In the genomic region with DNA sequence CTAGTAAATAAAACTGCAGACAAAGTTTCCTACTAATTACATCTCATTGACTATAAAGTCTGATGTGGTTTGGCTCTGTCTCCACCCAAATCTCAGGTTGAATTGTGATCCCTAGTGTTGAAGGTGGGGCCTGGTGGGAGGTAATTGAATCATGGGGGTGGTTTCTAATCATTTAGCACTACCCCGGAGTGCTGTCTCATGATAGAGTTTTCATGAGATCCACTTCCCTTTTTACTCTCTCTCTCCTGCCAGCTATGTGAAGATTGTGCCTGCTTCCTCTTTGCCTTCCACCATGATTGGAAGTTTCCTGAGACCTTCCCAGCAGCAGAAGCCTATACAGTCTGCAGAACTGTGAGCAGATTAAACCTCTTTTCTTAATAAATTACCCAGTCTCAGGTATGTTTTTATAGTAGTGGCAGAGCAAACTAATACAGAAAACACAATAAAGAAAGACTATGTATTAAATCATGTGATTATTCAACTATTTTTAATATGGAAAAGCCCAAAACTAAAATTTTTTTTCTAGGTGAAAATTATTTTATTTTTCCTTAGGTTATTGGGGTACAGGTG, we compare ENCODE assay signal across 12 cellular contexts.
"Had no signal": no experiment of that assay in that cellular context is flagged by ENCODE, and none has a peak within 500 bp of the region (broad histone marks: within the 10 kb centered on the region; RNA-seq: fewer than 3 reads in every experiment).

No MANE protein-coding gene starts in this region.

- H3K4me3 ChIP-seq: cardiac muscle cell, esophagus squamous epithelium, sigmoid colon had no signal

- H3K4me3 Mint-ChIP-seq: activated naive CD4-positive, alpha-beta T cell treated with anti-CD3 and anti-CD28 coated beads for 36 hours; nephron; stimulated activated naive CD8-positive, alpha-beta T cell treated with anti-CD3 and anti-CD28 coated beads, Interleukin-15, Interleukin-2, amounts not matched to agents 100 ng/mL and 50 ng/mL, for 24 hours; WTC11 had no signal

- DNase-seq: activated CD4-positive, alpha-beta T cell treated with anti-CD3 and anti-CD28 coated beads for 48 hours; activated CD8-positive, alpha-beta memory T cell treated with anti-CD3 and anti-CD28 coated beads for 24 hours; activated naive CD4-positive, alpha-beta T cell treated with anti-CD3 and anti-CD28 coated beads for 36 hours; esophagus squamous epithelium; foreskin fibroblast; sigmoid colon; stimulated activated CD4-positive, alpha-beta T cell treated with anti-CD3 and anti-CD28 coated beads, Interleukin-12 subunit alpha, Interleukin-12 subunit beta, amount 100 ng/mL, for 4 hours; T-helper 9 cell had no signal

- H3K4me1 ChIP-seq: esophagus squamous epithelium, sigmoid colon had no signal

- H3K4me1 Mint-ChIP-seq: nephron, WTC11 had no signal

- H3K27me3 Mint-ChIP-seq: stimulated activated naive CD8-positive, alpha-beta T cell treated with anti-CD3 and anti-CD28 coated beads, Interleukin-15, Interleukin-2, amounts not matched to agents 100 ng/mL and 50 ng/mL, for 24 hours had no signal

- H3K27ac Mint-ChIP-seq: activated naive CD4-positive, alpha-beta T cell treated with anti-CD3 and anti-CD28 coated beads for 36 hours; nephron; stimulated activated naive CD8-positive, alpha-beta T cell treated with anti-CD3 and anti-CD28 coated beads, Interleukin-15, Interleukin-2, amounts not matched to agents 100 ng/mL and 50 ng/mL, for 24 hours; WTC11 had no signal

- H3K27me3 ChIP-seq: cardiac muscle cell, esophagus squamous epithelium, sigmoid colon had no signal

- H3K36me3 ChIP-seq: cardiac muscle cell, esophagus squamous epithelium, sigmoid colon had no signal

- H3K27ac ChIP-seq: cardiac muscle cell, esophagus squamous epithelium, sigmoid colon had no signal

- ATAC-seq: WTC11 had no signal

- H3K9me3 ChIP-seq: sigmoid colon had no signal
